ENCODE assay signal across 10 cellular contexts in the genomic region with DNA sequence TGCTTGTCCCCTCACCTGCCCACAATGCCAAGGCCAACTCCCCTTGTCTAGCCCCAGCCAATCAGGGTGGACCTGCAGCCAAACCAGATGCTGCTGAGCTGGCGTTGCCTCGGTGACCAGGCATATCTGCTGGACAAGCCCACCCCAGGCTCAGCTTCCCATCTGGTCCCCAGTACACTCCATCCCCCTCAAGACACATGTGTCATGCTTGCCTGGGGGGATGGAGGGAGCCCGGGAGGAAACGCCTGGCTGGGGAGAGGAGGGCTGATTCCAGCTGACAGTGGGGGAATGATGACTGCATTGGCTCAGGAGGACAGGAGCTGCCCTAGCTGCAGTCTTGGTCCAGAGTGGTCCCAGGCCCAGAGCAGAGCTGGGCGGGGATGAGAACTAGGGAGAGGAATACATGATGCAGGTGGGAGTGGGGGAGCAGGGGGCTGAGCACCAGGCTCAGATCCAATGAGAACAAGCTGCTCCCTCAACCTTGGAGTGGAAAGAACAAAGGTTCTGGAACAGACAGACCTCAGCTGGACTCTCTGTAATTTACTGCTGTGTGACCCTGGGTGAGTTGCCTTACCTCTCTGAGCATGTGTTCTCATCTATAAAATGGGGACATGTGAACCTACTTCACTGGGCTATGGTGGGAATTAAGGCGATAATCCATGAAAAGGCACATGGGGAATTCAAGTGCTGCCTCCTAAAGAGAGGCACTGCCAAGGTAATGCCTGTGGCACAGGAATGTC. TPM values are rescaled to one million over a fixed set of nuclear protein-coding genes. Genes with fewer than 3 reads are reported as not detected.
A peak's percentile ranks its signal among the peaks of the same experiment; 100 is the strongest.
DNase-seq lines count a peak whose midpoint lies in the region; ATAC-seq, FAIRE-seq and TF ChIP-seq lines count a peak whose summit lies in the region.
"Had no signal": no experiment of that assay in that cellular context is flagged by ENCODE, and none has a peak within 500 bp of the region (broad histone marks: within the 10 kb centered on the region; RNA-seq: fewer than 3 reads in every experiment).

No MANE protein-coding gene starts in this region.

- intact Hi-C loops in activated CD4-positive, alpha-beta memory T cell treated with anti-CD3 and anti-CD28 coated beads for 36 hours (cut with micrococcal nuclease), result no loop called here
- intact Hi-C loops in K562 (cut with micrococcal nuclease) (no loop called here), tibial artery (cut with DNase I; ENCODE audit: low total_unique reads) (no loop called here)

- H3K36me3 ChIP-seq in K562 (ENCODE audit: control insufficient read depth, insufficient read depth, low read length), result no peaks in the 10 kb centered on the region
- H3K36me3 ChIP-seq in tibial artery, result peaks cover 0 to 4% (median 0%) of the 10 kb centered on the region in 3 donors

- H3K9ac ChIP-seq in K562 (ENCODE audit: insufficient read depth in 1 of 2, low read depth in 2 of 2, low read length in 2 of 2), result no peak overlapping the region

- no peaks in the 10 kb centered on the region; a peak in 1 of 5 replicates for H3K27me3 ChIP-seq in K562 (ENCODE audit: control insufficient read depth in 2 of 2, insufficient read depth in 2 of 2, low read length in 2 of 2)
- no peaks in the 10 kb centered on the region for H3K27me3 ChIP-seq in tibial artery

- peak overlapping the region; percentile 10 for H3K27ac Mint-ChIP-seq in activated CD4-positive, alpha-beta memory T cell treated with anti-CD3 and anti-CD28 coated beads for 36 hours
- no peak overlapping the region for H3K27ac Mint-ChIP-seq in activated CD4-positive, alpha-beta memory T cell treated with anti-CD3 and anti-CD28 coated beads, Interleukin-2, amount 10 ng/mL, durations not matched to agents 7 days and 5 days

- H3K4me3 ChIP-seq in K562 (no peak overlapping the region), tibial artery (no peak overlapping the region)

- CTCF ChIA-PET in activated CD4-positive, alpha-beta memory T cell treated with anti-CD3 and anti-CD28 coated beads for 36 hours (lab: Charles Lee), result interaction anchor here (0.8 to 2.2 kb wide), 3 partner anchors 13 to 96 kb away, joined by 3 to 7 read pairs (median 4); no protein-coding TSS in a partner anchor
- CTCF ChIA-PET in activated CD4-positive, alpha-beta memory T cell treated with anti-CD3 and anti-CD28 coated beads, Interleukin-2, amount 10 ng/mL, durations not matched to agents 7 days and 5 days (lab: Charles Lee), result interaction anchor here (0.8 to 2.6 kb wide), 4 partner anchors 11 to 43 kb away, joined by 3 to 15 read pairs (median 3); no protein-coding TSS in a partner anchor
- CTCF ChIA-PET in K562 (lab: Yijun Ruan, JAX; ENCODE audit: low intra/inter-chr PET ratio), result no interaction called here

- no peak overlapping the region for H3K4me2 ChIP-seq in K562 (ENCODE audit: insufficient read depth, low read length)

- peaks cover 2 to 11% of the 10 kb centered on the region in 2 experiments; a peak in 3 of 5 replicates for H3K4me1 ChIP-seq in K562 (replicated peaks in 1 of 2; ENCODE audit: control insufficient read depth in 2 of 2, insufficient read depth in 2 of 2, low read length in 2 of 2)
- H3K4me1 ChIP-seq in tibial artery, result peaks cover 15 to 98% (median 94%) of the 10 kb centered on the region in 4 donors

- no peak overlapping the region for H3K4me3 Mint-ChIP-seq in activated CD4-positive, alpha-beta memory T cell treated with anti-CD3 and anti-CD28 coated beads for 36 hours
- H3K4me3 Mint-ChIP-seq in activated CD4-positive, alpha-beta memory T cell treated with anti-CD3 and anti-CD28 coated beads, Interleukin-2, amount 10 ng/mL, durations not matched to agents 7 days and 5 days, result no peak overlapping the region
- H3K4me3 Mint-ChIP-seq: central memory CD8-positive, alpha-beta T cell had no signal

- TF ChIP-seq CTCF in K562 (IDR thresholded peaks at IDR 0.05 in 2 of 3, conservative IDR thresholded peaks at IDR 0.05 in 1 of 3; ENCODE audit: insufficient read depth in 2 of 3, low read depth in 1 of 3, low read length in 3 of 3), result no peak
- TF ChIP-seq CTCF in tibial artery (IDR thresholded peaks at IDR 0.05), result no peak

- ATAC-seq in K562, result no peak; the same call in 1 of the 3 replicates
- ATAC-seq in HG02759 (IDR thresholded peaks at IDR 0.05; ENCODE audit: unreplicated experiment), result no peak

- H4K20me1 ChIP-seq in K562 (replicated peaks; ENCODE audit: control insufficient read depth, insufficient read depth, low read length), result peaks cover 40% of the 10 kb centered on the region

- no peaks in the 10 kb centered on the region for H3K9me1 ChIP-seq in K562 (ENCODE audit: control insufficient read depth, insufficient read depth, low read length)

- TF ChIP-seq EP300 in K562 (IDR thresholded peaks at IDR 0.05; ENCODE audit: low read length), result no peak

- no peak overlapping the region for H2AFZ ChIP-seq in K562 (ENCODE audit: low read depth, low read length)

- POLR2A ChIA-PET in activated CD4-positive, alpha-beta memory T cell treated with anti-CD3 and anti-CD28 coated beads for 36 hours (lab: Charles Lee), result interaction anchor here (0.8 kb wide), 2 partner anchors 11 to 20 kb away, joined by 3 read pairs; no protein-coding TSS in a partner anchor
- POLR2A ChIA-PET in activated CD4-positive, alpha-beta memory T cell treated with anti-CD3 and anti-CD28 coated beads, Interleukin-2, amount 10 ng/mL, durations not matched to agents 7 days and 5 days (lab: Charles Lee), result interaction anchor here (0.7 to 2.4 kb wide), 3 partner anchors 12 to 24 kb away, joined by 3 to 9 read pairs (median 6); no protein-coding TSS in a partner anchor
- POLR2A ChIA-PET in K562 (lab: Yijun Ruan, JAX), result interaction anchor here (0.6 to 1.3 kb wide), 2 partner anchors 12 to 817 kb away, joined by 3 to 5 read pairs; no protein-coding TSS in a partner anchor

- no peaks in the 10 kb centered on the region for H3K27me3 Mint-ChIP-seq in activated CD4-positive, alpha-beta memory T cell treated with anti-CD3 and anti-CD28 coated beads for 36 hours
- H3K27me3 Mint-ChIP-seq in activated CD4-positive, alpha-beta memory T cell treated with anti-CD3 and anti-CD28 coated beads, Interleukin-2, amount 10 ng/mL, durations not matched to agents 7 days and 5 days, result no peaks in the 10 kb centered on the region
- H3K27me3 Mint-ChIP-seq: central memory CD8-positive, alpha-beta T cell had no signal

- in situ Hi-C loops in K562 (cut with MboI), result no loop called here

- H3K9me3 Mint-ChIP-seq in activated CD4-positive, alpha-beta memory T cell treated with anti-CD3 and anti-CD28 coated beads for 36 hours, result no peaks in the 10 kb centered on the region
- no peaks in the 10 kb centered on the region for H3K9me3 Mint-ChIP-seq in activated CD4-positive, alpha-beta memory T cell treated with anti-CD3 and anti-CD28 coated beads, Interleukin-2, amount 10 ng/mL, durations not matched to agents 7 days and 5 days
- H3K9me3 Mint-ChIP-seq: central memory CD8-positive, alpha-beta T cell had no signal

- H3K27ac ChIP-seq in K562 (ENCODE audit: extremely low read depth, low read depth, low read length) (no peak overlapping the region), tibial artery (peak overlapping the region; percentile 94 to 95)

- peaks cover 52% of the 10 kb centered on the region for H3K4me1 Mint-ChIP-seq in activated CD4-positive, alpha-beta memory T cell treated with anti-CD3 and anti-CD28 coated beads for 36 hours (ENCODE audit: low read depth)
- H3K4me1 Mint-ChIP-seq in activated CD4-positive, alpha-beta memory T cell treated with anti-CD3 and anti-CD28 coated beads, Interleukin-2, amount 10 ng/mL, durations not matched to agents 7 days and 5 days, result peaks cover 17% of the 10 kb centered on the region

- no peak for TF ChIP-seq POLR2A in K562 (conservative IDR thresholded peaks at IDR 0.05)

- no peak for TF ChIP-seq RAD21 in K562 (CRISPR knock-in tag; conservative IDR thresholded peaks at IDR 0.05 in 1 of 2, IDR thresholded peaks at IDR 0.05 in 1 of 2)

- no TSS peak for BruUV-seq in K562 (replicated peaks; lab: Mats Ljungman, UMichigan)

- H3K36me3 Mint-ChIP-seq in activated CD4-positive, alpha-beta memory T cell treated with anti-CD3 and anti-CD28 coated beads for 36 hours, result peaks cover 27% of the 10 kb centered on the region
- H3K36me3 Mint-ChIP-seq in activated CD4-positive, alpha-beta memory T cell treated with anti-CD3 and anti-CD28 coated beads, Interleukin-2, amount 10 ng/mL, durations not matched to agents 7 days and 5 days (ENCODE audit: low read depth), result peaks cover 10% of the 10 kb centered on the region

- H3K79me2 ChIP-seq in K562 (ENCODE audit: control insufficient read depth, insufficient read depth, low read length), result no peaks in the 10 kb centered on the region

- WGBS in K562 (ENCODE audit: insufficient coverage, low coverage, missing lambda C conversion rate), result 23% methylated on average over 6 of the region's 6 CpGs

- no peak for DNase-seq in activated CD4-positive, alpha-beta memory T cell treated with anti-CD3 and anti-CD28 coated beads for 36 hours
- no peak for DNase-seq in activated CD4-positive, alpha-beta memory T cell treated with anti-CD3 and anti-CD28 coated beads, Interleukin-2, amount 10 ng/mL, durations not matched to agents 7 days and 5 days
- DNase-seq in K562 (ENCODE audit: extremely low read depth in 1 of 4, low spot score in 3 of 4), result peak in 1 of 4 experiments; percentile 35
- peak; percentile 87 for DNase-seq in islet precursor cell
- peak in 1 of 2 donors; percentile 81 for DNase-seq in tibial artery
- DNase-seq in NCI-H446 (lab: John Stamatoyannopoulos, UW), result no peak
- DNase-seq in T-helper 2 cell, result no peak
- DNase-seq: SHP77 treated with DMSO at 0.1 percent for 48 hours had no signal

- H3K9me3 ChIP-seq in K562 (replicated peaks; ENCODE audit: control insufficient read depth, insufficient read depth, low read depth, low read length) (peaks cover 3% of the 10 kb centered on the region; the same call in 1 of the 2 replicates), tibial artery (no peaks in the 10 kb centered on the region)

- no peak for FAIRE-seq in K562 (lab: Jason Lieb, UNC)

RNA-seq across cellular contexts. Expression of a gene that starts 23.1 kb away (rescaled TPM):
- 100 to 1,000 TPM; 137 to 144 TPM for total RNA-seq in activated CD4-positive, alpha-beta memory T cell treated with anti-CD3 and anti-CD28 coated beads for 36 hours
- 10 to 100 TPM; 85.3 to 87.9 TPM for total RNA-seq in activated CD4-positive, alpha-beta memory T cell treated with anti-CD3 and anti-CD28 coated beads, Interleukin-2, amount 10 ng/mL, durations not matched to agents 7 days and 5 days
- total RNA-seq in K562 (2011; cell fraction: chromatin; rRNA removed; ENCODE audit: low replicate concordance), result 46.9 and 72.4 TPM in 2 replicates
- 41.5 and 47.5 TPM in 2 replicates for total RNA-seq in K562 (2011; cell fraction: nucleolus; rRNA removed)
- 38.9 and 42.0 TPM in 2 replicates for total RNA-seq in K562 (2011; cell fraction: nucleoplasm; rRNA removed)
- total RNA-seq in K562 (2014; rRNA removed), result 18.8 and 21.3 TPM in 2 replicates
- total RNA-seq in K562 (2014; rRNA removed; fragmentation: Illumina TruSeq; extraction: Trizol), result 11.0 and 14.5 TPM in 2 replicates
- total RNA-seq in K562 (2015; rRNA removed; fragmentation: Illumina TruSeq; extraction: Trizol), result 5.3 and 6.9 TPM in 2 replicates
- 31.6 and 34.8 TPM in 2 replicates for total RNA-seq in K562 (2021)
- 10.3 and 26.8 TPM in 2 replicates for polyA plus RNA-seq in K562 (2011; rRNA removed)
- 5.5 and 9.8 TPM in 2 replicates for polyA plus RNA-seq in K562 (2011; cell fraction: cytosol; rRNA removed)
- 12.7 and 17.7 TPM in 2 replicates for polyA plus RNA-seq in K562 (2011; cell fraction: nucleus; rRNA removed)
- polyA plus RNA-seq in K562 (2012), result 20.2 and 46.9 TPM in 2 replicates
- polyA plus RNA-seq in K562 (2014; fragmentation: Illumina TruSeq; extraction: Trizol), result 29.7 and 30.8 TPM in 2 replicates
- polyA plus RNA-seq in K562 (2014; fragmentation: Nextera tagmentation; extraction: Ambion mirVana), result under 1 TPM; 0.56 to 0.61 TPM
- polyA plus RNA-seq in K562 (2014; rRNA removed), result 10.1 and 12.1 TPM in 2 replicates
- polyA minus RNA-seq in K562 (2011; rRNA and poly(A)+ RNA removed), result 9.1 and 14.0 TPM in 2 replicates
- 9.9 and 13.4 TPM in 2 replicates for polyA minus RNA-seq in K562 (2011; cell fraction: cytosol; rRNA and poly(A)+ RNA removed)
- 9.1 and 11.0 TPM in 2 replicates for polyA minus RNA-seq in K562 (2011; cell fraction: nucleus; rRNA and poly(A)+ RNA removed)
